ENCODE assay signal across 8 cellular contexts in genomic region chr21:32412998-32413504, GRCh38. TPM values are rescaled to one million over a fixed set of nuclear protein-coding genes. Genes with fewer than 3 reads are reported as not detected.
DNase-seq lines count a peak whose midpoint lies in the region; ATAC-seq and TF ChIP-seq lines count a peak whose summit lies in the region.

No MANE protein-coding gene starts in this region.

- peak overlapping the region; percentile 45 for H3K9ac ChIP-seq in rectal smooth muscle tissue (ENCODE audit: low read length)

- H3K4me3 Mint-ChIP-seq in activated CD4-positive, alpha-beta T cell treated with anti-CD3 and anti-CD28 coated beads, Interleukin-2, amount 10 ng/mL, durations not matched to agents 7 days and 5 days = peak overlapping the region; percentile 79

- H3K36me3 ChIP-seq in left ventricle myocardium inferior (no peaks in the 10 kb centered on the region), rectal smooth muscle tissue (ENCODE audit: control insufficient read depth, insufficient read depth, low read length) (peaks cover 2% of the 10 kb centered on the region)

- intact Hi-C loops in left ventricle myocardium inferior (cut with micrococcal nuclease) = no loop called here

- H3K4me1 Mint-ChIP-seq in activated CD4-positive, alpha-beta T cell treated with anti-CD3 and anti-CD28 coated beads, Interleukin-2, amount 10 ng/mL, durations not matched to agents 7 days and 5 days = peaks cover 39% of the 10 kb centered on the region

- no peak for TF ChIP-seq CTCF in left ventricle myocardium inferior (IDR thresholded peaks at IDR 0.05; ENCODE audit: borderline replicate concordance)

- peak overlapping the region; percentile 85 for H3K4me3 ChIP-seq in left ventricle myocardium inferior
- H3K4me3 ChIP-seq in rectal smooth muscle tissue (ENCODE audit: low read length) = peak overlapping the region; percentile 92

- H3K9me3 Mint-ChIP-seq in activated CD4-positive, alpha-beta T cell treated with anti-CD3 and anti-CD28 coated beads, Interleukin-2, amount 10 ng/mL, durations not matched to agents 7 days and 5 days = no peaks in the 10 kb centered on the region

- CTCF ChIA-PET in activated CD4-positive, alpha-beta T cell treated with anti-CD3 and anti-CD28 coated beads, Interleukin-2, amount 10 ng/mL, durations not matched to agents 7 days and 5 days (lab: Charles Lee) = interaction anchor here (0.6 kb wide), 1 partner anchor 157 kb away, joined by 3 read pairs; no protein-coding TSS in a partner anchor

- no peak for ATAC-seq in HG02642 (IDR thresholded peaks at IDR 0.05; ENCODE audit: poor library complexity, unreplicated experiment)
- no peak for ATAC-seq in GM21360 (IDR thresholded peaks at IDR 0.05; ENCODE audit: unreplicated experiment)

- H3K27me3 ChIP-seq in left ventricle myocardium inferior (ENCODE audit: low read depth) (no peaks in the 10 kb centered on the region), rectal smooth muscle tissue (ENCODE audit: control insufficient read depth, insufficient read depth, low read length) (no peaks in the 10 kb centered on the region)

- H3K36me3 Mint-ChIP-seq in activated CD4-positive, alpha-beta T cell treated with anti-CD3 and anti-CD28 coated beads, Interleukin-2, amount 10 ng/mL, durations not matched to agents 7 days and 5 days (ENCODE audit: low read depth) = no peaks in the 10 kb centered on the region

- peaks cover 83% of the 10 kb centered on the region for H3K4me1 ChIP-seq in left ventricle myocardium inferior
- H3K4me1 ChIP-seq in rectal smooth muscle tissue (ENCODE audit: control insufficient read depth, insufficient read depth, low read length) = peaks cover 3% of the 10 kb centered on the region

- H3K9me3 ChIP-seq in left ventricle myocardium inferior (replicated peaks) = no peaks in the 10 kb centered on the region

- DNase-seq in activated CD4-positive, alpha-beta T cell treated with anti-CD3 and anti-CD28 coated beads, Interleukin-2, amount 10 ng/mL, durations not matched to agents 7 days and 5 days = no peak
- no peak for DNase-seq in activated CD4-positive, alpha-beta T cell treated with anti-CD3 and anti-CD28 coated beads, Interleukin-2, amount 50 U/mL, for 48 hours
- peak; percentile 15 for DNase-seq in activated naive CD4-positive, alpha-beta T cell treated with anti-CD3 and anti-CD28 coated beads, Interleukin-2, amount 50 U/mL, for 16 hours
- peak; percentile 49 for DNase-seq in left ventricle myocardium inferior
- no peak for DNase-seq in retina

- peak overlapping the region; percentile 88 for H3K27ac Mint-ChIP-seq in activated CD4-positive, alpha-beta T cell treated with anti-CD3 and anti-CD28 coated beads, Interleukin-2, amount 10 ng/mL, durations not matched to agents 7 days and 5 days

- POLR2A ChIA-PET in activated CD4-positive, alpha-beta T cell treated with anti-CD3 and anti-CD28 coated beads, Interleukin-2, amount 10 ng/mL, durations not matched to agents 7 days and 5 days (lab: Charles Lee) = no interaction called here

- H3K27ac ChIP-seq in left ventricle myocardium inferior (replicated peaks) (peak overlapping the region; percentile 100), rectal smooth muscle tissue (ENCODE audit: low read depth, low read length) (peak overlapping the region; percentile 91)

- no peaks in the 10 kb centered on the region for H3K27me3 Mint-ChIP-seq in activated CD4-positive, alpha-beta T cell treated with anti-CD3 and anti-CD28 coated beads, Interleukin-2, amount 10 ng/mL, durations not matched to agents 7 days and 5 days

RNA-seq across cellular contexts. Expression of gene EVA1C, which starts 0.5 kb away (rescaled TPM):
- total RNA-seq in activated CD4-positive, alpha-beta T cell treated with anti-CD3 and anti-CD28 coated beads, Interleukin-2, amount 10 ng/mL, durations not matched to agents 7 days and 5 days = 1 to 10 TPM; 4.8 to 5.4 TPM
- 13.9 TPM for total RNA-seq in left ventricle myocardium inferior

RNA-seq across cellular contexts. Expression of gene URB1, which starts 20.2 kb away (rescaled TPM):
- total RNA-seq in activated CD4-positive, alpha-beta T cell treated with anti-CD3 and anti-CD28 coated beads, Interleukin-2, amount 10 ng/mL, durations not matched to agents 7 days and 5 days = 10 to 100 TPM; 16.3 to 16.9 TPM
- total RNA-seq in left ventricle myocardium inferior = 13.8 TPM

Comparison
In these comparisons a context has a peak if more than half of its experiments do, and no peak if none do; other contexts are left out.
1. DNase-seq: peak in activated naive CD4-positive, alpha-beta T cell treated with anti-CD3 and anti-CD28 coated beads, Interleukin-2, amount 50 U/mL, for 16 hours (single experiment) and left ventricle myocardium inferior (single experiment); none in activated CD4-positive, alpha-beta T cell treated with anti-CD3 and anti-CD28 coated beads, Interleukin-2, amount 10 ng/mL, durations not matched to agents 7 days and 5 days (single experiment), activated CD4-positive, alpha-beta T cell treated with anti-CD3 and anti-CD28 coated beads, Interleukin-2, amount 50 U/mL, for 48 hours (0 of 2) and retina (single experiment).